ENCODE assay signal across 21 cellular contexts in the genomic region with DNA sequence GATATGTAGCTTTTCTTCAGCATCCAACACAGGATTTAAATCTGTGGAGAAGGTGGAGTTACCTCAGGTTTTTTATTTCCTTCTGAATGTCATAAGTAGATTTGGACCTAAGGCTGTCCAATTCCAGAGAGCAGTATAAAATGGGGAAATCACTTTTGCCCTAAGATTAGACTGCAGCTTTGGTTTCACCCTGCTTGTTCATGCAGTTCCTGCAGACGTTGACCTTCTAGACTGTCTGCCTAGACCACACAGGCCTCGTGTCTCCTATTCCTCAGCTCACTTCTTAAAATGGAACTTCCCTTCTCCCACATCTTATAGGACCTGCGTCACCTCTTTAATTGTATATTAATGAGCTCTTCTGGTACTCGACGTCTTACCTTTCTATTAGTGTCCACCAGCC. TPM values are rescaled to one million over a fixed set of nuclear protein-coding genes. Genes with fewer than 3 reads are reported as not detected.
DNase-seq lines count a peak whose midpoint lies in the region; ATAC-seq and TF ChIP-seq lines count a peak whose summit lies in the region.
"Had no signal": no experiment of that assay in that cellular context is flagged by ENCODE, and none has a peak within 500 bp of the region (broad histone marks: within the 10 kb centered on the region; RNA-seq: fewer than 3 reads in every experiment).

No MANE protein-coding gene starts in this region.

- peaks cover 0 to 67% (median 0%) of the 10 kb centered on the region in 12 donors for H3K4me1 ChIP-seq in heart left ventricle
- H3K4me1 ChIP-seq in muscle layer of duodenum (ENCODE audit: control insufficient read depth in 1 of 2, insufficient read depth in 2 of 2, low read length in 2 of 2): no peaks in the 10 kb centered on the region

- H3K36me3 ChIP-seq in heart left ventricle (no peaks in the 10 kb centered on the region), muscle layer of duodenum (ENCODE audit: control insufficient read depth in 1 of 2, insufficient read depth in 2 of 2, low read length in 2 of 2) (peaks cover 0 to 4% of the 10 kb centered on the region in 2 donors)
- H3K36me3 ChIP-seq: vagina had no signal

- peak in 3 of 4 donors; percentile 46 to 71 (median 63) for ATAC-seq in heart left ventricle
- no peak for ATAC-seq in GM18498 (IDR thresholded peaks at IDR 0.05; ENCODE audit: unreplicated experiment)
- no peak for ATAC-seq in GM21723 (IDR thresholded peaks at IDR 0.05; ENCODE audit: unreplicated experiment)
- ATAC-seq: activated T-helper 17 cell treated with anti-CD3 and anti-CD28 coated beads, Interleukin-2, amount 50 U/mL, for 72 hours; left colon had no signal

- no peaks in the 10 kb centered on the region for H3K9me3 ChIP-seq in heart left ventricle
- H3K9me3 ChIP-seq in muscle layer of duodenum (ENCODE audit: control insufficient read depth in 1 of 2, low read length in 2 of 2): no peaks in the 10 kb centered on the region
- H3K9me3 ChIP-seq: vagina had no signal

- in situ Hi-C loops in GM13976 (cut with MboI; ENCODE audit: low sequenced_read_pairs, unreplicated experiment): no loop called here

- intact Hi-C loops in heart left ventricle (cut with DNase I): no loop called here
- intact Hi-C loops in cardiac septum (cut with DNase I): no loop called here

- TF ChIP-seq CTCF in heart left ventricle (IDR thresholded peaks at IDR 0.05): no peak
- TF ChIP-seq CTCF in GM13976 (IDR thresholded peaks at IDR 0.05; ENCODE audit: borderline replicate concordance, control extremely low read depth, extremely low read depth, insufficient read depth, missing control alignments): no peak

- H3K27ac ChIP-seq in heart left ventricle: peak overlapping the region in 4 of 12 donors; percentile 13 to 85 (median 26)
- H3K27ac ChIP-seq in cingulate gyrus (ENCODE audit: low read depth, low read length): peak overlapping the region; percentile 54
- H3K27ac ChIP-seq in muscle layer of duodenum (ENCODE audit: low read length): peak overlapping the region; percentile 19
- H3K27ac ChIP-seq: KMS-11, RWPE1, vagina had no signal

- DNase-seq in heart left ventricle (peak in 1 of 5 donors; percentile 15), cardiac septum (ENCODE audit: low spot score) (no peak), DMS53 treated with DMSO at 0.1 percent for 48 hours (lab: John Stamatoyannopoulos, UW; ENCODE audit: unreplicated experiment) (no peak), GM13976 (ENCODE audit: low spot score) (no peak)
- DNase-seq: amniotic stem cell; CD4-positive, alpha-beta memory T cell; DND-41; left colon; NCI-H1417 treated with DMSO at 0.1 percent for 48 hours; NCI-H2171 treated with DMSO at 0.1 percent for 48 hours; posterior cingulate gyrus; T-helper 1 cell had no signal

- no peak for TF ChIP-seq POLR2A in heart left ventricle (IDR thresholded peaks at IDR 0.05)

- WGBS in heart left ventricle, 4 donors: 77 to 81% (median 79%) methylated on average over 5 of the region's 5 CpGs

- no peaks in the 10 kb centered on the region for H3K27me3 ChIP-seq in heart left ventricle
- no peaks in the 10 kb centered on the region for H3K27me3 ChIP-seq in muscle layer of duodenum (ENCODE audit: low read depth, low read length)
- H3K27me3 ChIP-seq: vagina had no signal

- H3K4me3 ChIP-seq in heart left ventricle (no peak overlapping the region), muscle layer of duodenum (ENCODE audit: low read depth in 1 of 2, low read length in 2 of 2) (no peak overlapping the region)
- H3K4me3 ChIP-seq: vagina had no signal

RNA-seq across cellular contexts. Expression of a gene that starts 26.0 kb away (rescaled TPM):
- total RNA-seq in heart left ventricle (10 to 100 TPM; 20.8 to 92.8 (median 40.7) TPM), cardiac septum (48.2 TPM)
- polyA plus RNA-seq in heart left ventricle: 10 to 100 TPM; 28.9 to 48.0 TPM

RNA-seq across cellular contexts. Expression of a gene that starts 29.8 kb away (rescaled TPM):
- 10 to 100 TPM in 2 of 9 donors, 1 to 10 TPM in 7; 4.5 to 12.9 (median 6.8) TPM for total RNA-seq in heart left ventricle
- 10 to 100 TPM in 1 of 2 donors, 1 to 10 TPM in 1; 4.7 to 19.2 TPM for polyA plus RNA-seq in heart left ventricle
- 3.7 TPM for total RNA-seq in cardiac septum

RNA-seq across cellular contexts. Expression of a gene that starts 53.8 kb away (rescaled TPM):
- total RNA-seq in heart left ventricle (not detected), cardiac septum (not detected)
- polyA plus RNA-seq in heart left ventricle: not detected
- total RNA-seq: fibroblast of villous mesenchyme, left colon, vagina had no signal

Comparison
In these comparisons a context has a peak if more than half of its experiments do, and no peak if none do; other contexts are left out.
1. ATAC-seq: peak in heart left ventricle (3 of 4); none in GM18498 (single experiment) and GM21723 (single experiment).